Comparison of ENCODE assay signal across 8 cellular contexts in genomic region chr14:49641697-49642129, GRCh38. TPM values are rescaled to one million over a fixed set of nuclear protein-coding genes. Genes with fewer than 3 reads are reported as not detected.
DNase-seq lines count a peak whose midpoint lies in the region; ATAC-seq and TF ChIP-seq lines count a peak whose summit lies in the region.

No MANE protein-coding gene starts in this region.

- TF ChIP-seq EP300 in stomach (IDR thresholded peaks at IDR 0.05): no peak

- no peak for TF ChIP-seq CTCF in stomach (IDR thresholded peaks at IDR 0.05)
- no peak for TF ChIP-seq CTCF in foreskin keratinocyte (conservative IDR thresholded peaks at IDR 0.05)
- TF ChIP-seq CTCF in tibial artery (IDR thresholded peaks at IDR 0.05): no peak

- ATAC-seq in activated CD4-positive, alpha-beta T cell treated with anti-CD3 and anti-CD28 coated beads for 36 hours: no peak
- ATAC-seq in left cardiac atrium (peak; percentile 35 to 74), foreskin keratinocyte (no peak)

- DNase-seq in activated CD4-positive, alpha-beta T cell treated with anti-CD3 and anti-CD28 coated beads for 36 hours: no peak
- no peak for DNase-seq in activated CD4-positive, alpha-beta T cell treated with anti-CD3 and anti-CD28 coated beads, Interleukin-2, amount 50 U/mL, for 1 hour
- DNase-seq in SK-MEL-5 (ENCODE audit: low read depth, low spot score) (peak; percentile 55), left cardiac atrium (no peak), stomach (peak; percentile 75), COLO829 (ENCODE audit: low spot score) (no peak), foreskin keratinocyte (no peak), tibial artery (no peak)

- H3K4me3 Mint-ChIP-seq in activated CD4-positive, alpha-beta T cell treated with anti-CD3 and anti-CD28 coated beads for 36 hours: no peak overlapping the region

- intact Hi-C loops in activated CD4-positive, alpha-beta T cell treated with anti-CD3 and anti-CD28 coated beads for 36 hours (cut with DNase I, micrococcal nuclease): no loop called here
- intact Hi-C loops in left cardiac atrium (cut with DNase I) (no loop called here), stomach (cut with DNase I; ENCODE audit: low total_unique reads) (no loop called here), tibial artery (cut with DNase I; ENCODE audit: low total_unique reads) (no loop called here)

- peak overlapping the region; percentile 28 for H3K27ac Mint-ChIP-seq in activated CD4-positive, alpha-beta T cell treated with anti-CD3 and anti-CD28 coated beads for 36 hours

- CTCF ChIA-PET in activated CD4-positive, alpha-beta T cell treated with anti-CD3 and anti-CD28 coated beads for 36 hours (lab: Charles Lee): interaction anchor here (0.6 to 1.4 kb wide), 2 partner anchors 23 to 46 kb away, joined by 3 to 4 read pairs; no protein-coding TSS in a partner anchor

- TF ChIP-seq POLR2A in stomach (IDR thresholded peaks at IDR 0.05): no peak

- in situ Hi-C loops in SK-MEL-5 (cut with HindIII; ENCODE audit: low pct_unique_long_range_greater_than_20kb, low sequenced_read_pairs): no loop called here

- 28 to 43% (median 42%) methylated on average over 8 of the region's 8 CpGs for WGBS in stomach, 5 donors

- H3K9me3 ChIP-seq in stomach (no peaks in the 10 kb centered on the region), tibial artery (no peaks in the 10 kb centered on the region)

- peaks cover 42% of the 10 kb centered on the region for H3K4me1 Mint-ChIP-seq in activated CD4-positive, alpha-beta T cell treated with anti-CD3 and anti-CD28 coated beads for 36 hours

- POLR2A ChIA-PET in activated CD4-positive, alpha-beta T cell treated with anti-CD3 and anti-CD28 coated beads for 36 hours (lab: Charles Lee): no interaction called here

- H3K36me3 Mint-ChIP-seq in activated CD4-positive, alpha-beta T cell treated with anti-CD3 and anti-CD28 coated beads for 36 hours (ENCODE audit: low read depth): peaks cover 41% of the 10 kb centered on the region

- H3K27ac ChIP-seq in stomach (peak overlapping the region; percentile 58 to 72 (median 67)), foreskin keratinocyte (no peak overlapping the region), tibial artery (no peak overlapping the region)

- H3K27me3 ChIP-seq in stomach (no peaks in the 10 kb centered on the region), foreskin keratinocyte (no peaks in the 10 kb centered on the region), tibial artery (no peaks in the 10 kb centered on the region)

- H3K4me1 ChIP-seq in stomach (peaks cover 18 to 62% (median 41%) of the 10 kb centered on the region in 4 donors), foreskin keratinocyte (no peaks in the 10 kb centered on the region), tibial artery (peaks cover 0 to 35% (median under 1%) of the 10 kb centered on the region in 4 donors)

- no peaks in the 10 kb centered on the region for H3K9me3 Mint-ChIP-seq in activated CD4-positive, alpha-beta T cell treated with anti-CD3 and anti-CD28 coated beads for 36 hours (ENCODE audit: low read depth)

- H3K4me3 ChIP-seq in stomach (peak overlapping the region in 1 of 4 donors; percentile 17), tibial artery (no peak overlapping the region)

- peaks cover 0 to 20% (median 14%) of the 10 kb centered on the region in 4 donors for H3K36me3 ChIP-seq in stomach
- H3K36me3 ChIP-seq in tibial artery: peaks cover 0 to 3% (median 0%) of the 10 kb centered on the region in 3 donors

- H3K27me3 Mint-ChIP-seq in activated CD4-positive, alpha-beta T cell treated with anti-CD3 and anti-CD28 coated beads for 36 hours: no peaks in the 10 kb centered on the region

RNA-seq across cellular contexts. Expression of gene DNAAF2, which starts 6.7 kb away (rescaled TPM):
- 1 to 10 TPM; 7.8 to 9.2 TPM for total RNA-seq in activated CD4-positive, alpha-beta T cell treated with anti-CD3 and anti-CD28 coated beads for 36 hours
- 13.2 and 14.3 TPM in 2 replicates for total RNA-seq in SK-MEL-5 (2014; rRNA removed; shearing (Covaris generic))
- 13.4 and 14.1 TPM in 2 replicates for polyA plus RNA-seq in SK-MEL-5 (2015; cell fraction: cytosol; rRNA removed)
- polyA plus RNA-seq in SK-MEL-5 (2015; cell fraction: nucleus; rRNA removed): 6.6 and 8.5 TPM in 2 replicates
- 1 to 10 TPM; 4.9 to 7.0 TPM for total RNA-seq in left cardiac atrium
- 10 to 100 TPM in 1 of 5 donors, 1 to 10 TPM in 4; 6.4 to 43.2 (median 9.2) TPM for total RNA-seq in stomach
- 1 to 10 TPM; 3.9 to 7.3 (median 5.7) TPM for polyA plus RNA-seq in stomach
- 9.9 and 10.3 TPM in 2 replicates for total RNA-seq in foreskin keratinocyte
- polyA plus RNA-seq in foreskin keratinocyte: 4.9 and 6.3 TPM in 2 replicates

RNA-seq across cellular contexts. Expression of gene MGAT2, which starts 21.1 kb away (rescaled TPM):
- total RNA-seq in activated CD4-positive, alpha-beta T cell treated with anti-CD3 and anti-CD28 coated beads for 36 hours: 10 to 100 TPM; 23.8 to 32.2 TPM
- 33.9 and 39.0 TPM in 2 replicates for total RNA-seq in SK-MEL-5 (2014; rRNA removed; shearing (Covaris generic))
- polyA plus RNA-seq in SK-MEL-5 (2015; cell fraction: cytosol; rRNA removed): 27.4 and 35.2 TPM in 2 replicates
- 5.5 and 7.9 TPM in 2 replicates for polyA plus RNA-seq in SK-MEL-5 (2015; cell fraction: nucleus; rRNA removed)
- total RNA-seq in left cardiac atrium (10 to 100 TPM; 16.6 to 24.7 TPM), stomach (10 to 100 TPM in 4 of 5 donors, under 1 TPM in 1; 0.58 to 58.2 (median 20.0) TPM), foreskin keratinocyte (40.0 and 42.3 TPM in 2 replicates)
- polyA plus RNA-seq in stomach (10 to 100 TPM; 10.8 to 12.6 (median 11.3) TPM), foreskin keratinocyte (21.3 and 23.7 TPM in 2 replicates)

RNA-seq across cellular contexts. Expression of gene RPL36AL, which starts 21.3 kb away (rescaled TPM):
- 100 to 1,000 TPM; 272 to 309 TPM for total RNA-seq in activated CD4-positive, alpha-beta T cell treated with anti-CD3 and anti-CD28 coated beads for 36 hours
- 302 and 321 TPM in 2 replicates for total RNA-seq in SK-MEL-5 (2014; rRNA removed; shearing (Covaris generic))
- polyA plus RNA-seq in SK-MEL-5 (2015; cell fraction: cytosol; rRNA removed): 142 and 180 TPM in 2 replicates
- 16.7 and 27.9 TPM in 2 replicates for polyA plus RNA-seq in SK-MEL-5 (2015; cell fraction: nucleus; rRNA removed)
- total RNA-seq in left cardiac atrium (100 to 1,000 TPM; 131 to 149 TPM), stomach (100 to 1,000 TPM in 4 of 5 donors, 10 to 100 TPM in 1; 72.4 to 205 (median 186) TPM), foreskin keratinocyte (328 and 359 TPM in 2 replicates)
- polyA plus RNA-seq in stomach (100 to 1,000 TPM; 513 to 989 (median 610) TPM), foreskin keratinocyte (478 and 511 TPM in 2 replicates)

RNA-seq across cellular contexts. Expression of gene LRR1, which starts 43.0 kb away (rescaled TPM):
- total RNA-seq in activated CD4-positive, alpha-beta T cell treated with anti-CD3 and anti-CD28 coated beads for 36 hours: 10 to 100 TPM; 37.3 to 47.9 TPM
- total RNA-seq in SK-MEL-5 (2014; rRNA removed; shearing (Covaris generic)): 21.3 and 23.3 TPM in 2 replicates
- polyA plus RNA-seq in SK-MEL-5 (2015; cell fraction: cytosol; rRNA removed): 9.3 and 13.6 TPM in 2 replicates
- polyA plus RNA-seq in SK-MEL-5 (2015; cell fraction: nucleus; rRNA removed): 5.0 and 19.1 TPM in 2 replicates
- total RNA-seq in left cardiac atrium: 1 to 10 TPM; 6.2 to 7.4 TPM
- 10 to 100 TPM in 2 of 5 donors, 1 to 10 TPM in 2, under 1 TPM in 1; 0.45 to 14.7 (median 7.6) TPM for total RNA-seq in stomach
- 1 to 10 TPM; 6.9 to 9.5 (median 7.8) TPM for polyA plus RNA-seq in stomach
- 27.5 and 30.7 TPM in 2 replicates for total RNA-seq in foreskin keratinocyte
- polyA plus RNA-seq in foreskin keratinocyte: 30.1 and 31.4 TPM in 2 replicates

RNA-seq across cellular contexts. Expression of gene POLE2, which starts 46.3 kb away (rescaled TPM):
- 10 to 100 TPM; 43.0 to 46.5 TPM for total RNA-seq in activated CD4-positive, alpha-beta T cell treated with anti-CD3 and anti-CD28 coated beads for 36 hours
- 15.6 and 16.3 TPM in 2 replicates for total RNA-seq in SK-MEL-5 (2014; rRNA removed; shearing (Covaris generic))
- 13.2 and 22.6 TPM in 2 replicates for polyA plus RNA-seq in SK-MEL-5 (2015; cell fraction: cytosol; rRNA removed)
- polyA plus RNA-seq in SK-MEL-5 (2015; cell fraction: nucleus; rRNA removed): 22.8 and 27.2 TPM in 2 replicates
- total RNA-seq in left cardiac atrium (1 to 10 TPM; 1.0 to 1.2 TPM), stomach (10 to 100 TPM in 1 of 5 donors, 1 to 10 TPM in 3, not detected in 1; 1.8 to 17.1 (median 6.4) TPM), foreskin keratinocyte (26.3 and 27.2 TPM in 2 replicates)
- polyA plus RNA-seq in stomach (1 to 10 TPM; 2.3 to 6.1 (median 3.9) TPM), foreskin keratinocyte (20.0 and 23.3 TPM in 2 replicates)

Comparison
In these comparisons a context has a peak if more than half of its experiments do, and no peak if none do; other contexts are left out.
1. ATAC-seq: peak in left cardiac atrium (2 of 2); none in activated CD4-positive, alpha-beta T cell treated with anti-CD3 and anti-CD28 coated beads for 36 hours (single experiment) and foreskin keratinocyte (single experiment).
2. DNase-seq: peak in SK-MEL-5 (single experiment) and stomach (single experiment); none in activated CD4-positive, alpha-beta T cell treated with anti-CD3 and anti-CD28 coated beads for 36 hours (single experiment), activated CD4-positive, alpha-beta T cell treated with anti-CD3 and anti-CD28 coated beads, Interleukin-2, amount 50 U/mL, for 1 hour (single experiment), left cardiac atrium (single experiment), COLO829 (single experiment), foreskin keratinocyte (0 of 2) and tibial artery (0 of 2).
3. H3K27ac ChIP-seq: peak in stomach (5 of 5); none in foreskin keratinocyte (single experiment) and tibial artery (0 of 2).